In the genomic region with DNA sequence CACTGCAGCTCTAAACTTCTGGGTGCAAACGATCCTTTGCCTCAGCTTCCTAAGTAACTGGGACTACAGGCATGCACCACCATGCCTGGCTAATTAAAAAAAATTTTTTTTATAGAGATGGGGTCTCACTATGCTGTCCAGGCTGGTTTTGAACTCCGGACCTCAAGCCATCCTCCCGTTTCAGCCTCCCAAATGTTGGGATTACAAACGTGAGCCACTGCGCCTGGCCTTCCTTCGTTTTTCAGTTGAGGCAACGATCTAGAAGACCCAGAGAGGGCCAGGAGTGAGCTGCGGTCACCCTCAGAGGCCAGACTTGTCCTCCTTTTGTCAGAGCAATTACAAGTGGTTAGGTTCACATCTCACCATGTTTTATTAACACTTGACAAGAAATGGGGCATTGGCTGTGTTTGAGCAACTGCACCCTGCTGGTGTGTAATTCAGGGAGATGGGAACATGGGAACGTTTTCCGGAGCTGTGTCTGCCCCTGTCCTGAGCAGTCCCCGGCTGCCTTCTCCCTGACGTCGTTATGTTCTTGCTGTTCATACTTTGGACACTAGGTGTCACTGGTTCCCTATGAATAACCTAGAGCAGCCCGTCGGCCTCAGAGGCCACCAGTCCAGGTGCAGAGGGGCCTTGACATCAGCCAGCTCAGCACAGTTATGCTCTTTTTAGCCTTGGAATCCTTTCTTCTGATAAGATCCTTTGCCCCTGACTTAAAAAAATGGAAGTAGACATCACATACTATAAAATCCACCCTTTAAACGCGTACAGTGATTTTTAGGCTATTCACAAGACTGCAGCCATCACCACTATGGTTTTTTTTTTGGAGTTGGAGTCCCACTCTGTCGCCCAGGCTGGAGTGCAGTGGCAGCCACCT, we compare ENCODE assay signal across 8 cellular contexts.
DNase-seq lines count a peak whose midpoint lies in the region; ATAC-seq lines count a peak whose summit lies in the region.

No MANE protein-coding gene starts in this region.

- no peak overlapping the region for H3K27ac Mint-ChIP-seq in memory B cell

- H3K4me3 Mint-ChIP-seq in memory B cell, result no peak overlapping the region

- peaks cover 15% of the 10 kb centered on the region for H3K9me3 Mint-ChIP-seq in memory B cell

- H3K36me3 Mint-ChIP-seq in memory B cell, result peaks cover 7% of the 10 kb centered on the region

- peaks cover 3% of the 10 kb centered on the region for H3K4me1 Mint-ChIP-seq in memory B cell

- DNase-seq in CMK (ENCODE audit: low read depth), result peak; percentile 34
- peak; percentile 59 for DNase-seq in NCI-H510A treated with DMSO at 0.1 percent for 48 hours (lab: John Stamatoyannopoulos, UW)
- DNase-seq in activated CD4-positive, alpha-beta T cell treated with anti-CD3 and anti-CD28 coated beads, Interleukin-2, amount 50 U/mL, for 24 hours (ENCODE audit: low read depth in 1 of 2, low spot score in 1 of 2), result peak; percentile 26 to 47
- peak; percentile 79 for DNase-seq in ecto neural progenitor cell (ENCODE audit: low spot score)
- DNase-seq in memory B cell (ENCODE audit: low spot score in 2 of 2), result peak; percentile 62 to 63
- DNase-seq in stimulated activated CD8-positive, alpha-beta memory T cell treated with anti-CD3 and anti-CD28 coated beads, Interleukin-4, amount 100 ng/mL, for 24 hours (ENCODE audit: low read depth), result peak; percentile 4

- ATAC-seq in GM19351 (IDR thresholded peaks at IDR 0.05; ENCODE audit: unreplicated experiment) (peak; percentile 95), HG03439 (IDR thresholded peaks at IDR 0.05; ENCODE audit: unreplicated experiment) (peak; percentile 91), memory B cell (ENCODE audit: low read depth) (peak; percentile 64)

- H3K27me3 Mint-ChIP-seq in memory B cell, result peaks cover 16% of the 10 kb centered on the region

Comparison
In these comparisons a context has a peak if more than half of its experiments do, and no peak if none do; other contexts are left out.
1. Peak in every context shown above with its lines: DNase-seq and ATAC-seq.
2. DNase-seq: peak in every context shown above with its lines; median percentile 79 in ecto neural progenitor cell; 62 in memory B cell; 59 in NCI-H510A treated with DMSO at 0.1 percent for 48 hours; 36 in activated CD4-positive, alpha-beta T cell treated with anti-CD3 and anti-CD28 coated beads, Interleukin-2, amount 50 U/mL, for 24 hours; 34 in CMK; 4 in stimulated activated CD8-positive, alpha-beta memory T cell treated with anti-CD3 and anti-CD28 coated beads, Interleukin-4, amount 100 ng/mL, for 24 hours.